Comparison of ENCODE assay signal across 1 cellular context in genomic region chr6:44001318-44001868, GRCh38.
TF ChIP-seq lines count a peak whose summit lies in the region.

No MANE protein-coding gene starts in this region.

TF ChIP-seq in K562, 482 proteins besides CTCF, POLR2A, EP300 and RAD21 (continued from another document and continues in another):
- TF ChIP-seq, protein P1, sequence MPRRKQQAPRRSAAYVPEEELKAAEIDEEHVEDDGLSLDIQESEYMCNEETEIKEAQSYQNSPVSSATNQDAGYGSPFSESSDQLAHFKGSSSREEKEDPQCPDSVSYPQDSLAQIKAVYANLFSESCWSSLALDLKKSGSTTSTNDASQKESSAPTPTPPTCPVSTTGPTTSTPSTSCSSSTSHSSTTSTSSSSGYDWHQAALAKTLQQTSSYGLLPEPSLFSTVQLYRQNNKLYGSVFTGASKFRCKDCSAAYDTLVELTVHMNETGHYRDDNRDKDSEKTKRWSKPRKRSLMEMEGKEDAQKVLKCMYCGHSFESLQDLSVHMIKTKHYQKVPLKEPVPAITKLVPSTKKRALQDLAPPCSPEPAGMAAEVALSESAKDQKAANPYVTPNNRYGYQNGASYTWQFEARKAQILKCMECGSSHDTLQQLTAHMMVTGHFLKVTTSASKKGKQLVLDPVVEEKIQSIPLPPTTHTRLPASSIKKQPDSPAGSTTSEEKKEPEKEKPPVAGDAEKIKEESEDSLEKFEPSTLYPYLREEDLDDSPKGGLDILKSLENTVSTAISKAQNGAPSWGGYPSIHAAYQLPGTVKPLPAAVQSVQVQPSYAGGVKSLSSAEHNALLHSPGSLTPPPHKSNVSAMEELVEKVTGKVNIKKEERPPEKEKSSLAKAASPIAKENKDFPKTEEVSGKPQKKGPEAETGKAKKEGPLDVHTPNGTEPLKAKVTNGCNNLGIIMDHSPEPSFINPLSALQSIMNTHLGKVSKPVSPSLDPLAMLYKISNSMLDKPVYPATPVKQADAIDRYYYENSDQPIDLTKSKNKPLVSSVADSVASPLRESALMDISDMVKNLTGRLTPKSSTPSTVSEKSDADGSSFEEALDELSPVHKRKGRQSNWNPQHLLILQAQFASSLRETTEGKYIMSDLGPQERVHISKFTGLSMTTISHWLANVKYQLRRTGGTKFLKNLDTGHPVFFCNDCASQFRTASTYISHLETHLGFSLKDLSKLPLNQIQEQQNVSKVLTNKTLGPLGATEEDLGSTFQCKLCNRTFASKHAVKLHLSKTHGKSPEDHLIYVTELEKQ (CRISPR knock-in tag; IDR thresholded peaks at IDR 0.05) = no peak
- TF ChIP-seq DEAF1 (CRISPR knock-in tag; IDR thresholded peaks at IDR 0.05) (0 out of 2 replicates have a peak, but pooled peaks have one; percentile 16), ZNF146 (CRISPR knock-in tag; IDR thresholded peaks at IDR 0.05; ENCODE audit: unreplicated experiment) (no peak), MCM2 (IDR thresholded peaks at IDR 0.05; ENCODE audit: low read depth) (no peak), CREBBP (IDR thresholded peaks at IDR 0.05; ENCODE audit: low read depth, low read length) (no peak), NFRKB (IDR thresholded peaks at IDR 0.05; ENCODE audit: low read depth) (no peak), ZNF133 (CRISPR knock-in tag; IDR thresholded peaks at IDR 0.05) (no peak), ZNF12 (CRISPR knock-in tag; IDR thresholded peaks at IDR 0.05) (no peak), TRIM28 (IDR thresholded peaks at IDR 0.05) (0 out of 2 replicates have a peak, but pooled peaks have one; percentile 36), GABPB1 (CRISPR knock-in tag; IDR thresholded peaks at IDR 0.05) (0 out of 2 replicates have a peak, but pooled peaks have one; percentile 17), E2F1 (CRISPR knock-in tag; IDR thresholded peaks at IDR 0.05) (no peak), KAT2B (IDR thresholded peaks at IDR 0.05; ENCODE audit: low read depth, low read length) (no peak), POLR3A (IDR thresholded peaks at IDR 0.05; ENCODE audit: borderline replicate concordance, extremely low read depth, insufficient read depth, insufficient read length) (no peak), ZNF79 (CRISPR knock-in tag; IDR thresholded peaks at IDR 0.05; ENCODE audit: low read depth) (no peak), OTX1 (CRISPR knock-in tag; IDR thresholded peaks at IDR 0.05) (no peak), FIP1L1 (IDR thresholded peaks at IDR 0.05; ENCODE audit: low read depth, low read length, poor library complexity, severe bottlenecking) (no peak), NCOA1 (IDR thresholded peaks at IDR 0.05; ENCODE audit: low read depth) (no peak), NFATC3 (IDR thresholded peaks at IDR 0.05) (no peak), ZNF224 (CRISPR knock-in tag; IDR thresholded peaks at IDR 0.05) (no peak), ZNF551 (CRISPR knock-in tag; IDR thresholded peaks at IDR 0.05) (no peak), RFX7 (CRISPR knock-in tag; IDR thresholded peaks at IDR 0.05) (no peak), RBM17 (IDR thresholded peaks at IDR 0.05; ENCODE audit: borderline replicate concordance, low read depth, low read length) (no peak), ZBTB7A (IDR thresholded peaks at IDR 0.05; ENCODE audit: borderline replicate concordance, control insufficient read depth, low read depth, low read length) (0 out of 2 replicates have a peak, but pooled peaks have one; percentile 14), RFX5 (IDR thresholded peaks at IDR 0.05; ENCODE audit: low read depth, low read length) (no peak), NEUROD1 (IDR thresholded peaks at IDR 0.05; ENCODE audit: borderline replicate concordance, low read depth, low read length, partially characterized antibody) (no peak), HSF4 (CRISPR knock-in tag; IDR thresholded peaks at IDR 0.05; ENCODE audit: borderline replicate concordance) (no peak), ZNF431 (CRISPR knock-in tag; IDR thresholded peaks at IDR 0.05) (no peak), BRCA1 (IDR thresholded peaks at IDR 0.05) (no peak), BRCA1 (CRISPR knock-in tag; IDR thresholded peaks at IDR 0.05) (no peak), CBX8 (IDR thresholded peaks at IDR 0.05; ENCODE audit: borderline replicate concordance, extremely low read depth, low read depth, low read length, poor library complexity, severe bottlenecking) (no peak), ZNF316 (IDR thresholded peaks at IDR 0.05) (peak; percentile 86), NFIX (CRISPR knock-in tag; IDR thresholded peaks at IDR 0.05; ENCODE audit: low read depth) (no peak), ZFP1 (CRISPR knock-in tag; IDR thresholded peaks at IDR 0.05) (no peak), GTF2F1 (IDR thresholded peaks at IDR 0.05; ENCODE audit: low read depth, low read length) (no peak), TFAP4 (CRISPR knock-in tag; IDR thresholded peaks at IDR 0.05; ENCODE audit: borderline replicate concordance) (peak; percentile 40; the same call in 1 of the 2 replicates), NFE2 (IDR thresholded peaks at IDR 0.05; ENCODE audit: low read depth) (no peak), ZC3H8 (IDR thresholded peaks at IDR 0.05) (no peak), PRPF4 (IDR thresholded peaks at IDR 0.05; ENCODE audit: insufficient read depth, low read depth, low read length, poor library complexity, severe bottlenecking) (no peak), ESRRA (IDR thresholded peaks at IDR 0.05; ENCODE audit: borderline replicate concordance, low read depth) (peak; percentile 89), SP2 (IDR thresholded peaks at IDR 0.05; ENCODE audit: extremely low read depth, low read depth, low read length, poor library complexity, severe bottlenecking) (no peak), HIVEP1 (CRISPR knock-in tag; IDR thresholded peaks at IDR 0.05) (no peak), RBM39 (optimal IDR thresholded peaks at IDR 0.05; ENCODE audit: low read depth, low read length) (no peak), SMARCC2 (IDR thresholded peaks at IDR 0.05; ENCODE audit: low read depth) (no peak), CREM (IDR thresholded peaks at IDR 0.05; ENCODE audit: low read depth) (peak; percentile 24; the same call in 1 of the 2 replicates), TOE1 (IDR thresholded peaks at IDR 0.05; ENCODE audit: borderline replicate concordance) (no peak), TOE1 (CRISPR knock-in tag; IDR thresholded peaks at IDR 0.05; ENCODE audit: borderline replicate concordance, low read depth) (no peak), NR1H2 (CRISPR knock-in tag; IDR thresholded peaks at IDR 0.05) (no peak), ZNF232 (CRISPR knock-in tag; IDR thresholded peaks at IDR 0.05) (no peak; the same call in 1 of the 2 replicates), HMG20B (CRISPR knock-in tag; IDR thresholded peaks at IDR 0.05) (no peak)
- TF ChIP-seq, protein P2, sequence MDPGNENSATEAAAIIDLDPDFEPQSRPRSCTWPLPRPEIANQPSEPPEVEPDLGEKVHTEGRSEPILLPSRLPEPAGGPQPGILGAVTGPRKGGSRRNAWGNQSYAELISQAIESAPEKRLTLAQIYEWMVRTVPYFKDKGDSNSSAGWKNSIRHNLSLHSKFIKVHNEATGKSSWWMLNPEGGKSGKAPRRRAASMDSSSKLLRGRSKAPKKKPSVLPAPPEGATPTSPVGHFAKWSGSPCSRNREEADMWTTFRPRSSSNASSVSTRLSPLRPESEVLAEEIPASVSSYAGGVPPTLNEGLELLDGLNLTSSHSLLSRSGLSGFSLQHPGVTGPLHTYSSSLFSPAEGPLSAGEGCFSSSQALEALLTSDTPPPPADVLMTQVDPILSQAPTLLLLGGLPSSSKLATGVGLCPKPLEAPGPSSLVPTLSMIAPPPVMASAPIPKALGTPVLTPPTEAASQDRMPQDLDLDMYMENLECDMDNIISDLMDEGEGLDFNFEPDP (CRISPR knock-in tag; IDR thresholded peaks at IDR 0.05) = no peak
- TF ChIP-seq, protein P3, sequence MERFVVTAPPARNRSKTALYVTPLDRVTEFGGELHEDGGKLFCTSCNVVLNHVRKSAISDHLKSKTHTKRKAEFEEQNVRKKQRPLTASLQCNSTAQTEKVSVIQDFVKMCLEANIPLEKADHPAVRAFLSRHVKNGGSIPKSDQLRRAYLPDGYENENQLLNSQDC (CRISPR knock-in tag; IDR thresholded peaks at IDR 0.05) = no peak
- TF ChIP-seq, protein P4, sequence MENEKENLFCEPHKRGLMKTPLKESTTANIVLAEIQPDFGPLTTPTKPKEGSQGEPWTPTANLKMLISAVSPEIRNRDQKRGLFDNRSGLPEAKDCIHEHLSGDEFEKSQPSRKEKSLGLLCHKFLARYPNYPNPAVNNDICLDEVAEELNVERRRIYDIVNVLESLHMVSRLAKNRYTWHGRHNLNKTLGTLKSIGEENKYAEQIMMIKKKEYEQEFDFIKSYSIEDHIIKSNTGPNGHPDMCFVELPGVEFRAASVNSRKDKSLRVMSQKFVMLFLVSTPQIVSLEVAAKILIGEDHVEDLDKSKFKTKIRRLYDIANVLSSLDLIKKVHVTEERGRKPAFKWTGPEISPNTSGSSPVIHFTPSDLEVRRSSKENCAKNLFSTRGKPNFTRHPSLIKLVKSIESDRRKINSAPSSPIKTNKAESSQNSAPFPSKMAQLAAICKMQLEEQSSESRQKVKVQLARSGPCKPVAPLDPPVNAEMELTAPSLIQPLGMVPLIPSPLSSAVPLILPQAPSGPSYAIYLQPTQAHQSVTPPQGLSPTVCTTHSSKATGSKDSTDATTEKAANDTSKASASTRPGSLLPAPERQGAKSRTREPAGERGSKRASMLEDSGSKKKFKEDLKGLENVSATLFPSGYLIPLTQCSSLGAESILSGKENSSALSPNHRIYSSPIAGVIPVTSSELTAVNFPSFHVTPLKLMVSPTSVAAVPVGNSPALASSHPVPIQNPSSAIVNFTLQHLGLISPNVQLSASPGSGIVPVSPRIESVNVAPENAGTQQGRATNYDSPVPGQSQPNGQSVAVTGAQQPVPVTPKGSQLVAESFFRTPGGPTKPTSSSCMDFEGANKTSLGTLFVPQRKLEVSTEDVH (IDR thresholded peaks at IDR 0.05; ENCODE audit: low read depth, partially characterized antibody) = no peak
- TF ChIP-seq, protein P5, sequence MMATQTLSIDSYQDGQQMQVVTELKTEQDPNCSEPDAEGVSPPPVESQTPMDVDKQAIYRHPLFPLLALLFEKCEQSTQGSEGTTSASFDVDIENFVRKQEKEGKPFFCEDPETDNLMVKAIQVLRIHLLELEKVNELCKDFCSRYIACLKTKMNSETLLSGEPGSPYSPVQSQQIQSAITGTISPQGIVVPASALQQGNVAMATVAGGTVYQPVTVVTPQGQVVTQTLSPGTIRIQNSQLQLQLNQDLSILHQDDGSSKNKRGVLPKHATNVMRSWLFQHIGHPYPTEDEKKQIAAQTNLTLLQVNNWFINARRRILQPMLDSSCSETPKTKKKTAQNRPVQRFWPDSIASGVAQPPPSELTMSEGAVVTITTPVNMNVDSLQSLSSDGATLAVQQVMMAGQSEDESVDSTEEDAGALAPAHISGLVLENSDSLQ (IDR thresholded peaks at IDR 0.05) = no peak
- TF ChIP-seq, protein P6, sequence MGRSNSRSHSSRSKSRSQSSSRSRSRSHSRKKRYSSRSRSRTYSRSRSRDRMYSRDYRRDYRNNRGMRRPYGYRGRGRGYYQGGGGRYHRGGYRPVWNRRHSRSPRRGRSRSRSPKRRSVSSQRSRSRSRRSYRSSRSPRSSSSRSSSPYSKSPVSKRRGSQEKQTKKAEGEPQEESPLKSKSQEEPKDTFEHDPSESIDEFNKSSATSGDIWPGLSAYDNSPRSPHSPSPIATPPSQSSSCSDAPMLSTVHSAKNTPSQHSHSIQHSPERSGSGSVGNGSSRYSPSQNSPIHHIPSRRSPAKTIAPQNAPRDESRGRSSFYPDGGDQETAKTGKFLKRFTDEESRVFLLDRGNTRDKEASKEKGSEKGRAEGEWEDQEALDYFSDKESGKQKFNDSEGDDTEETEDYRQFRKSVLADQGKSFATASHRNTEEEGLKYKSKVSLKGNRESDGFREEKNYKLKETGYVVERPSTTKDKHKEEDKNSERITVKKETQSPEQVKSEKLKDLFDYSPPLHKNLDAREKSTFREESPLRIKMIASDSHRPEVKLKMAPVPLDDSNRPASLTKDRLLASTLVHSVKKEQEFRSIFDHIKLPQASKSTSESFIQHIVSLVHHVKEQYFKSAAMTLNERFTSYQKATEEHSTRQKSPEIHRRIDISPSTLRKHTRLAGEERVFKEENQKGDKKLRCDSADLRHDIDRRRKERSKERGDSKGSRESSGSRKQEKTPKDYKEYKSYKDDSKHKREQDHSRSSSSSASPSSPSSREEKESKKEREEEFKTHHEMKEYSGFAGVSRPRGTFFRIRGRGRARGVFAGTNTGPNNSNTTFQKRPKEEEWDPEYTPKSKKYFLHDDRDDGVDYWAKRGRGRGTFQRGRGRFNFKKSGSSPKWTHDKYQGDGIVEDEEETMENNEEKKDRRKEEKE (IDR thresholded peaks at IDR 0.05; ENCODE audit: borderline replicate concordance in 1 of 2, control insufficient read depth in 1 of 2, low read depth in 2 of 2, low read length in 1 of 2) = no peak
- TF ChIP-seq, protein P7, sequence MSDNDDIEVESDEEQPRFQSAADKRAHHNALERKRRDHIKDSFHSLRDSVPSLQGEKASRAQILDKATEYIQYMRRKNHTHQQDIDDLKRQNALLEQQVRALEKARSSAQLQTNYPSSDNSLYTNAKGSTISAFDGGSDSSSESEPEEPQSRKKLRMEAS (CRISPR knock-in tag; IDR thresholded peaks at IDR 0.05) = 0 out of 2 replicates have a peak, but pooled peaks have one; percentile 9
